25 cellular contexts compared by ENCODE assay signal in the genomic region with DNA sequence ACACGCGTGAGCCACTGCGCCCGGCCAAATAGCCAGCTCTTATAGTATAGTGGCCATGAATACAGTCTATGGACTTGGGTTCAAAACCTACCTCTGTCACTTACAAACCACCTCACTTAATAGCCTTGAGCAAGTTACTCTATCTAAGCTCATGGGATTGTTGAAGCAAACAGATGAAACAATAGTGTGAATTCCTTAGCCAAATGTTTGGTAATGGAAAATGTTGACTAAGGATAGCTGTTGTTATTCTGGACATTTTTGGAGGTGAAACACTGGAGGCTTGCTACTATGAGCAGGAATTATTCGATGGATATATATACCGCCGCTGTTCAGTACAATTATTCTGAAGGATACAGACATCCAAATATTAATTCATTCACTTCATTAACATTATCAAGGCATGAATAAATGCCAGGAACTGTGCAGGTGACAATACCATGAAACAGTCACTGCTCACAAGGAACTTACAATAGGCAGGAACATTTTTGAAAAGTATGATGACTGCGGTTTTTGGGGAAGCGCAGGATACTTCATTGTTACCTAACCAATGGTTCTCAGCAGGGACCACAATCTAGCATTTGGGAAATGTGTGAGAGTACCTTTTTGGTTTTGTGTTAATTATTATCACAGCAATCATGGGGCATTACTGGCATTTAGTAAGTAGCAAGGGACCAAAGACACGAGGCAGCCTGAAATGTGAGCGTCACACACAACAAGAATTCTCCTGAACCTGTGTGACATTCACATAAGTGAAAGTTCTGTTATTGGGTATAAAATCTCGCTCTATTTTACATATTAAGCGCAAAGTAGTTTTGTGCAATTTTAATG. TPM values are rescaled to one million over a fixed set of nuclear protein-coding genes. Genes with fewer than 3 reads are reported as not detected.
DNase-seq lines count a peak whose midpoint lies in the region; ATAC-seq and TF ChIP-seq lines count a peak whose summit lies in the region.
"Had no signal": no experiment of that assay in that cellular context is flagged by ENCODE, and none has a peak within 500 bp of the region (broad histone marks: within the 10 kb centered on the region; RNA-seq: fewer than 3 reads in every experiment).

No MANE protein-coding gene starts in this region.

- H3K9me3 ChIP-seq in SJSA1 (replicated peaks) (no peaks in the 10 kb centered on the region), fibroblast of lung (ENCODE audit: control insufficient read depth, insufficient read depth, low read depth, low read length) (no peaks in the 10 kb centered on the region)
- H3K9me3 ChIP-seq: gastroesophageal sphincter, stomach, tibial nerve had no signal

- no peak for TF ChIP-seq CTCF in fibroblast of lung (conservative IDR thresholded peaks at IDR 0.05 in 1 of 2, IDR thresholded peaks at IDR 0.05 in 1 of 2; ENCODE audit: low read depth in 1 of 2, low read length in 2 of 2)

- H3K79me2 ChIP-seq in fibroblast of lung (ENCODE audit: control insufficient read depth, insufficient read depth, low read length) = no peaks in the 10 kb centered on the region

- H3K4me1 ChIP-seq in SJSA1 (replicated peaks) (peaks cover 41% of the 10 kb centered on the region), fibroblast of lung (ENCODE audit: control insufficient read depth, extremely low read depth, insufficient read depth, low read length) (peaks cover 16% of the 10 kb centered on the region)

- peak; percentile 23 to 25 for ATAC-seq in activated T-cell treated with anti-CD3 and anti-CD28 coated beads, Interleukin-2, amount 50 U/mL, for 4 hours
- ATAC-seq in stimulated activated effector memory CD8-positive, alpha-beta T cell treated with anti-CD3 and anti-CD28 coated beads, Interleukin-12 subunit alpha, Interleukin-12 subunit beta, amount 100 ng/mL, for 72 hours = peak; percentile 42
- no peak for ATAC-seq in GM21723 (IDR thresholded peaks at IDR 0.05; ENCODE audit: unreplicated experiment)
- no peak for ATAC-seq in GM21825 (IDR thresholded peaks at IDR 0.05; ENCODE audit: unreplicated experiment)
- ATAC-seq: gastroesophageal sphincter, SK-N-SH treated with all-trans-retinoic acid at 6 μM for 48 hours had no signal

- no peak for DNase-seq in activated T-cell treated with anti-CD3 and anti-CD28 coated beads, Interleukin-2, amount 50 U/mL, for 4 hours
- DNase-seq in activated T-cell treated with anti-CD3 and anti-CD28 coated beads for 4 hours = no peak
- peak in 1 of 2 experiments; percentile 28 for DNase-seq in SJSA1 (ENCODE audit: low read depth in 1 of 2, low spot score in 2 of 2)
- DNase-seq in fibroblast of lung (ENCODE audit: low read depth in 2 of 2) = peak in 1 of 2 donors; percentile 38
- no peak for DNase-seq in stimulated activated effector memory CD8-positive, alpha-beta T cell treated with anti-CD3 and anti-CD28 coated beads, Interleukin-12 subunit alpha, Interleukin-12 subunit beta, amount 100 ng/mL, for 72 hours (ENCODE audit: low spot score in 2 of 2)
- DNase-seq in H7 = no peak
- DNase-seq: activated CD4-positive, alpha-beta T cell treated with anti-CD3 and anti-CD28 coated beads, Interleukin-2, amount 50 U/mL, for 48 hours; activated naive CD4-positive, alpha-beta T cell treated with anti-CD3 and anti-CD28 coated beads for 36 hours; aorta; H9; NCI-H1417; NCI-H524 treated with DMSO at 0.1 percent for 48 hours; RPMI8226; stimulated activated CD4-positive, alpha-beta T cell treated with anti-CD3 and anti-CD28 coated beads, Interleukin-4, amount 100 ng/mL, for 4 hours; stomach; WERI-Rb-1 had no signal

- H3K36me3 Mint-ChIP-seq in activated T-cell treated with anti-CD3 and anti-CD28 coated beads, Interleukin-2, amount 50 U/mL, for 4 hours (ENCODE audit: insufficient read depth) = peaks cover 19% of the 10 kb centered on the region
- no peaks in the 10 kb centered on the region for H3K36me3 Mint-ChIP-seq in stimulated activated effector memory CD8-positive, alpha-beta T cell treated with anti-CD3 and anti-CD28 coated beads, Interleukin-12 subunit alpha, Interleukin-12 subunit beta, amount 100 ng/mL, for 72 hours

- H3K27ac ChIP-seq in SJSA1 (peak overlapping the region; percentile 80), fibroblast of lung (ENCODE audit: insufficient read depth, low read length) (peak overlapping the region; percentile 75)
- H3K27ac ChIP-seq: gastroesophageal sphincter, stomach, WERI-Rb-1 had no signal

- H3K27me3 ChIP-seq in SJSA1 (replicated peaks) (no peaks in the 10 kb centered on the region), fibroblast of lung (ENCODE audit: control insufficient read depth, insufficient read depth, low read length) (no peaks in the 10 kb centered on the region), H7 (ENCODE audit: control insufficient read depth, insufficient read depth, low read length) (no peaks in the 10 kb centered on the region)
- H3K27me3 ChIP-seq: BLaER1 treated with 17β-estradiol and CSF1 and Interleukin-3, amounts not matched to agents 10 nM and 100 nM; gastroesophageal sphincter; stomach; tibial nerve had no signal

- no peak overlapping the region for H3K9ac ChIP-seq in fibroblast of lung (ENCODE audit: insufficient read depth, low read length)
- H3K9ac ChIP-seq: BLaER1 treated with 17β-estradiol and CSF1 and Interleukin-3, amounts not matched to agents 10 nM and 100 nM had no signal

- peaks cover 14% of the 10 kb centered on the region for H3K4me1 Mint-ChIP-seq in activated T-cell treated with anti-CD3 and anti-CD28 coated beads, Interleukin-2, amount 50 U/mL, for 4 hours (ENCODE audit: low read depth)
- peaks cover 12% of the 10 kb centered on the region for H3K4me1 Mint-ChIP-seq in stimulated activated effector memory CD8-positive, alpha-beta T cell treated with anti-CD3 and anti-CD28 coated beads, Interleukin-12 subunit alpha, Interleukin-12 subunit beta, amount 100 ng/mL, for 72 hours
- H3K4me1 Mint-ChIP-seq: central memory CD8-positive, alpha-beta T cell; IgD-negative memory B cell had no signal

- no peak overlapping the region for H2AFZ ChIP-seq in fibroblast of lung (ENCODE audit: low read length)

- H3K4me2 ChIP-seq in fibroblast of lung (ENCODE audit: extremely low read depth, insufficient read depth, low read length) = no peak overlapping the region

- H3K9me3 Mint-ChIP-seq in activated T-cell treated with anti-CD3 and anti-CD28 coated beads, Interleukin-2, amount 50 U/mL, for 4 hours = no peaks in the 10 kb centered on the region
- H3K9me3 Mint-ChIP-seq in stimulated activated effector memory CD8-positive, alpha-beta T cell treated with anti-CD3 and anti-CD28 coated beads, Interleukin-12 subunit alpha, Interleukin-12 subunit beta, amount 100 ng/mL, for 72 hours = no peaks in the 10 kb centered on the region
- H3K9me3 Mint-ChIP-seq: activated naive CD4-positive, alpha-beta T cell treated with anti-CD3 and anti-CD28 coated beads for 36 hours; central memory CD8-positive, alpha-beta T cell; IgD-negative memory B cell; T-helper 2 cell treated with Interferon-gamma antibody and Interleukin-4, amounts not matched to agents 5 μg/mL and 100 μg/mL, for 36 hours had no signal

- no peaks in the 10 kb centered on the region for H3K27me3 Mint-ChIP-seq in activated T-cell treated with anti-CD3 and anti-CD28 coated beads, Interleukin-2, amount 50 U/mL, for 4 hours (ENCODE audit: low read depth)
- H3K27me3 Mint-ChIP-seq: central memory CD8-positive, alpha-beta T cell; IgD-negative memory B cell had no signal

- H3K36me3 ChIP-seq in SJSA1 = no peaks in the 10 kb centered on the region
- no peaks in the 10 kb centered on the region for H3K36me3 ChIP-seq in fibroblast of lung (ENCODE audit: control insufficient read depth, insufficient read depth, low read length)
- no peaks in the 10 kb centered on the region for H3K36me3 ChIP-seq in H7 (replicated peaks; ENCODE audit: control insufficient read depth, insufficient read depth, low read length)
- H3K36me3 ChIP-seq: BLaER1 treated with 17β-estradiol and CSF1 and Interleukin-3, amounts not matched to agents 10 nM and 100 nM; gastroesophageal sphincter; stomach; tibial nerve; WERI-Rb-1 had no signal

- no peak overlapping the region for H3K27ac Mint-ChIP-seq in stimulated activated effector memory CD8-positive, alpha-beta T cell treated with anti-CD3 and anti-CD28 coated beads, Interleukin-12 subunit alpha, Interleukin-12 subunit beta, amount 100 ng/mL, for 72 hours
- H3K27ac Mint-ChIP-seq: activated naive CD4-positive, alpha-beta T cell treated with anti-CD3 and anti-CD28 coated beads for 36 hours; H9; IgD-negative memory B cell; T-helper 2 cell treated with Interferon-gamma antibody and Interleukin-4, amounts not matched to agents 5 μg/mL and 100 μg/mL, for 36 hours had no signal

- H3K4me3 ChIP-seq in SJSA1 = no peak overlapping the region
- H3K4me3 ChIP-seq in fibroblast of lung (replicated peaks in 1 of 4; ENCODE audit: control extremely low read depth in 1 of 4, insufficient read depth in 1 of 4, low read depth in 3 of 4, low read length in 4 of 4) = no peak overlapping the region
- H3K4me3 ChIP-seq in H7 (ENCODE audit: insufficient read depth, low read depth, low read length) = no peak overlapping the region
- H3K4me3 ChIP-seq: BLaER1 treated with 17β-estradiol and CSF1 and Interleukin-3, amounts not matched to agents 10 nM and 100 nM; gastroesophageal sphincter; stomach; tibial nerve had no signal

- no peaks in the 10 kb centered on the region for H4K20me1 ChIP-seq in fibroblast of lung (ENCODE audit: control insufficient read depth, extremely low read depth, insufficient read depth, low read length)
- H4K20me1 ChIP-seq: BLaER1 treated with 17β-estradiol and CSF1 and Interleukin-3, amounts not matched to agents 10 nM and 100 nM had no signal

- no peak overlapping the region for H3K4me3 Mint-ChIP-seq in activated T-cell treated with anti-CD3 and anti-CD28 coated beads, Interleukin-2, amount 50 U/mL, for 4 hours
- no peak overlapping the region for H3K4me3 Mint-ChIP-seq in stimulated activated effector memory CD8-positive, alpha-beta T cell treated with anti-CD3 and anti-CD28 coated beads, Interleukin-12 subunit alpha, Interleukin-12 subunit beta, amount 100 ng/mL, for 72 hours
- H3K4me3 Mint-ChIP-seq: activated naive CD4-positive, alpha-beta T cell treated with anti-CD3 and anti-CD28 coated beads for 36 hours; central memory CD8-positive, alpha-beta T cell; H9; IgD-negative memory B cell; T-helper 2 cell treated with Interferon-gamma antibody and Interleukin-4, amounts not matched to agents 5 μg/mL and 100 μg/mL, for 36 hours had no signal

RNA-seq across cellular contexts. Expression of gene CUBN, which starts 55.7 kb away (rescaled TPM):
- total RNA-seq in activated T-cell treated with anti-CD3 and anti-CD28 coated beads, Interleukin-2, amount 50 U/mL, for 4 hours = under 1 TPM; 0.14 to 0.26 (median 0.25) TPM
- total RNA-seq in SJSA1 (2014; rRNA removed; shearing (Covaris generic)) = 0.16 and 0.74 TPM in 2 replicates
- 0.51 and 1.3 TPM in 2 replicates for total RNA-seq in fibroblast of lung
- 1.1 and 1.5 TPM in 2 replicates for polyA plus RNA-seq in fibroblast of lung
- polyA plus RNA-seq in fibroblast of lung (2012) = 0.41 and 0.45 TPM in 2 replicates
- 0.30 TPM in 1 of 2 replicates, not detected in the other for polyA minus RNA-seq in fibroblast of lung (ENCODE audit: low replicate concordance)
- total RNA-seq in H7 (2014; rRNA removed; shearing (Covaris generic)) = 0.10 and 0.11 TPM in 2 replicates
- polyA plus RNA-seq: IgD-negative memory B cell had no signal

Comparison
In these comparisons a context has a peak if more than half of its experiments do, and no peak if none do; other contexts are left out.
1. ATAC-seq: peak in activated T-cell treated with anti-CD3 and anti-CD28 coated beads, Interleukin-2, amount 50 U/mL, for 4 hours (2 of 2) and stimulated activated effector memory CD8-positive, alpha-beta T cell treated with anti-CD3 and anti-CD28 coated beads, Interleukin-12 subunit alpha, Interleukin-12 subunit beta, amount 100 ng/mL, for 72 hours (single experiment); none in GM21723 (single experiment) and GM21825 (single experiment).